ENCODE assay signal across 30 cellular contexts in genomic region chr10:51501396-51501795, GRCh38.
A peak's percentile ranks its signal among the peaks of the same experiment; 100 is the strongest.
DNase-seq lines count a peak whose midpoint lies in the region; ATAC-seq and TF ChIP-seq lines count a peak whose summit lies in the region.
"Had no signal": no experiment of that assay in that cellular context is flagged by ENCODE, and none has a peak within 500 bp of the region (broad histone marks: within the 10 kb centered on the region; RNA-seq: fewer than 3 reads in every experiment).

No MANE protein-coding gene starts in this region.

- H3K27me3 ChIP-seq in BJ (ENCODE audit: control insufficient read depth, insufficient read depth, low read length) (no peaks in the 10 kb centered on the region), MG63 (no peaks in the 10 kb centered on the region), fibroblast of lung (ENCODE audit: control insufficient read depth, insufficient read depth, low read length) (no peaks in the 10 kb centered on the region)
- H3K27me3 ChIP-seq: foreskin keratinocyte had no signal

- no peak overlapping the region for H3K4me3 ChIP-seq in BJ (ENCODE audit: low read depth, low read length)
- H3K4me3 ChIP-seq in MG63 = no peak overlapping the region
- no peak overlapping the region for H3K4me3 ChIP-seq in fibroblast of lung (replicated peaks in 1 of 4; ENCODE audit: control extremely low read depth in 1 of 4, insufficient read depth in 1 of 4, low read depth in 3 of 4, low read length in 4 of 4)
- H3K4me3 ChIP-seq: lower lobe of right lung, PC-9, psoas muscle had no signal

- H3K36me3 Mint-ChIP-seq in activated T-cell treated with anti-CD3 and anti-CD28 coated beads, Interleukin-2, amount 50 U/mL, for 4 hours (ENCODE audit: insufficient read depth) = no peaks in the 10 kb centered on the region
- H3K36me3 Mint-ChIP-seq: activated naive CD4-positive, alpha-beta T cell treated with anti-CD3 and anti-CD28 coated beads, Interleukin-2, amount 50 U/mL, for 24 hours; natural killer cell treated with Interleukin-12 subunit alpha and Interleukin-12 subunit beta and Interleukin-15 and Interleukin-18, amount 100 ng/mL, for 72 hours; stimulated activated naive B cell treated with anti-CD40 and anti-IgM and Interleukin-4, amounts not matched to agents 10 μg/mL and 1 μg/mL and 100 μg/mL, for 72 hours had no signal

- no peaks in the 10 kb centered on the region for H3K9me3 Mint-ChIP-seq in activated T-cell treated with anti-CD3 and anti-CD28 coated beads, Interleukin-2, amount 50 U/mL, for 4 hours
- H3K9me3 Mint-ChIP-seq: activated T-helper 17 cell treated with anti-CD3 and anti-CD28 coated beads, Interleukin-2, amount 50 U/mL, for 72 hours had no signal

- H3K27me3 Mint-ChIP-seq in activated T-cell treated with anti-CD3 and anti-CD28 coated beads, Interleukin-2, amount 50 U/mL, for 4 hours (ENCODE audit: low read depth) = no peaks in the 10 kb centered on the region
- H3K27me3 Mint-ChIP-seq: activated naive CD4-positive, alpha-beta T cell treated with anti-CD3 and anti-CD28 coated beads, Interleukin-2, amount 50 U/mL, for 24 hours; activated T-helper 17 cell treated with anti-CD3 and anti-CD28 coated beads, Interleukin-2, amount 50 U/mL, for 72 hours; natural killer cell treated with Interleukin-12 subunit alpha and Interleukin-12 subunit beta and Interleukin-15 and Interleukin-18, amount 100 ng/mL, for 72 hours; stimulated activated naive B cell treated with anti-CD40 and anti-IgM and Interleukin-4, amounts not matched to agents 10 μg/mL and 1 μg/mL and 100 μg/mL, for 72 hours had no signal

- H3K79me2 ChIP-seq in fibroblast of lung (ENCODE audit: control insufficient read depth, insufficient read depth, low read length) = no peaks in the 10 kb centered on the region

- no peak for ATAC-seq in activated T-cell treated with anti-CD3 and anti-CD28 coated beads, Interleukin-2, amount 50 U/mL, for 4 hours
- ATAC-seq in HG03196 (IDR thresholded peaks at IDR 0.05; ENCODE audit: unreplicated experiment) = no peak
- ATAC-seq: activated CD8-positive, alpha-beta T cell treated with anti-CD3 and anti-CD28 coated beads, Interleukin-2, amount 10 ng/mL, durations not matched to agents 7 days and 5 days; activated T-helper 17 cell treated with anti-CD3 and anti-CD28 coated beads, Interleukin-2, amount 50 U/mL, for 72 hours; foreskin keratinocyte; lower lobe of right lung; natural killer cell treated with Interleukin-12 subunit alpha and Interleukin-12 subunit beta and Interleukin-15 and Interleukin-18, amount 100 ng/mL, for 72 hours; stimulated activated naive B cell treated with anti-CD40 and anti-IgM and Interleukin-4, amounts not matched to agents 10 μg/mL and 1 μg/mL and 100 μg/mL, for 72 hours had no signal

- H2AFZ ChIP-seq in fibroblast of lung (ENCODE audit: low read length) = no peak overlapping the region
- H2AFZ ChIP-seq: PC-9 had no signal

- CTCF ChIA-PET in BJ (lab: Yijun Ruan, JAX) = interaction anchor here (0.6 kb wide), 1 partner anchor 491 kb away, joined by 3 read pairs; no protein-coding TSS in a partner anchor

- TF ChIP-seq CTCF in BJ (IDR thresholded peaks at IDR 0.05; ENCODE audit: insufficient read depth, low read depth, low read length) (no peak), fibroblast of lung (conservative IDR thresholded peaks at IDR 0.05 in 1 of 2, IDR thresholded peaks at IDR 0.05 in 1 of 2; ENCODE audit: low read depth in 1 of 2, low read length in 2 of 2) (no peak)

- no peak overlapping the region for H3K4me2 ChIP-seq in fibroblast of lung (ENCODE audit: extremely low read depth, insufficient read depth, low read length)
- H3K4me2 ChIP-seq: PC-9 had no signal

- H3K9me3 ChIP-seq in MG63 (no peaks in the 10 kb centered on the region), fibroblast of lung (ENCODE audit: control insufficient read depth, insufficient read depth, low read depth, low read length) (no peaks in the 10 kb centered on the region)
- H3K9me3 ChIP-seq: lower lobe of right lung, psoas muscle had no signal

- POLR2A ChIA-PET in BJ (lab: Charles Lee) = no interaction called here

- H4K20me1 ChIP-seq in fibroblast of lung (ENCODE audit: control insufficient read depth, extremely low read depth, insufficient read depth, low read length) = no peaks in the 10 kb centered on the region

- no peak overlapping the region for H3K9ac ChIP-seq in fibroblast of lung (ENCODE audit: insufficient read depth, low read length)

- H3K36me3 ChIP-seq in BJ (ENCODE audit: control insufficient read depth, insufficient read depth, low read length) (no peaks in the 10 kb centered on the region), MG63 (no peaks in the 10 kb centered on the region), fibroblast of lung (ENCODE audit: control insufficient read depth, insufficient read depth, low read length) (no peaks in the 10 kb centered on the region)
- H3K36me3 ChIP-seq: lower lobe of right lung had no signal

- no peaks in the 10 kb centered on the region for H3K4me1 ChIP-seq in fibroblast of lung (ENCODE audit: control insufficient read depth, extremely low read depth, insufficient read depth, low read length)
- H3K4me1 ChIP-seq: foreskin keratinocyte, lower lobe of right lung had no signal

- DNase-seq in BJ (ENCODE audit: low read depth) (peak; percentile 9), MG63 (peak; percentile 66), fibroblast of lung (ENCODE audit: low read depth in 2 of 2) (peak; percentile 1 to 60), putamen (ENCODE audit: low spot score) (peak; percentile 0)
- DNase-seq in activated T-cell treated with anti-CD3 and anti-CD28 coated beads, Interleukin-2, amount 50 U/mL, for 4 hours = no peak
- no peak for DNase-seq in stimulated activated CD8-positive, alpha-beta memory T cell treated with anti-CD3 and anti-CD28 coated beads, Interleukin-4, amount 100 ng/mL, for 48 hours
- DNase-seq in stimulated activated CD4-positive, alpha-beta T cell treated with anti-CD3 and anti-CD28 coated beads, Interleukin-2, amount 100 ng/mL, for 24 hours = no peak
- DNase-seq: activated CD4-positive, alpha-beta T cell treated with anti-CD3 and anti-CD28 coated beads for 4 hours; activated CD8-positive, alpha-beta T cell treated with anti-CD3 and anti-CD28 coated beads, Interleukin-2, amount 10 ng/mL, durations not matched to agents 7 days and 5 days; DMS79 treated with DMSO at 0.1 percent for 48 hours; foreskin keratinocyte; H7; KBM-7; kidney glomerular epithelial cell; lower lobe of right lung; NCI-H1105; NCI-H2029; NCI-H526 treated with DMSO at 0.1 percent for 48 hours; occipital lobe; PC-9; psoas muscle; SHP77 treated with DMSO at 0.1 percent for 48 hours; stimulated activated naive B cell treated with anti-CD40 and anti-IgM and Interleukin-4, amounts not matched to agents 10 μg/mL and 1 μg/mL and 100 μg/mL, for 72 hours; SW 1271; T-helper 9 cell had no signal

- H3K4me3 Mint-ChIP-seq in activated T-cell treated with anti-CD3 and anti-CD28 coated beads, Interleukin-2, amount 50 U/mL, for 4 hours = no peak overlapping the region
- H3K4me3 Mint-ChIP-seq: activated CD8-positive, alpha-beta T cell treated with anti-CD3 and anti-CD28 coated beads, Interleukin-2, amount 10 ng/mL, durations not matched to agents 7 days and 5 days; activated naive CD4-positive, alpha-beta T cell treated with anti-CD3 and anti-CD28 coated beads, Interleukin-2, amount 50 U/mL, for 24 hours; activated T-helper 17 cell treated with anti-CD3 and anti-CD28 coated beads, Interleukin-2, amount 50 U/mL, for 72 hours; natural killer cell treated with Interleukin-12 subunit alpha and Interleukin-12 subunit beta and Interleukin-15 and Interleukin-18, amount 100 ng/mL, for 72 hours; stimulated activated naive B cell treated with anti-CD40 and anti-IgM and Interleukin-4, amounts not matched to agents 10 μg/mL and 1 μg/mL and 100 μg/mL, for 72 hours had no signal

- H3K27ac ChIP-seq in fibroblast of lung (ENCODE audit: insufficient read depth, low read length) = no peak overlapping the region
- H3K27ac ChIP-seq: foreskin keratinocyte, lower lobe of right lung, PC-9, VCaP had no signal

- H3K4me1 Mint-ChIP-seq in activated T-cell treated with anti-CD3 and anti-CD28 coated beads, Interleukin-2, amount 50 U/mL, for 4 hours (ENCODE audit: low read depth) = no peaks in the 10 kb centered on the region
- H3K4me1 Mint-ChIP-seq: activated naive CD4-positive, alpha-beta T cell treated with anti-CD3 and anti-CD28 coated beads, Interleukin-2, amount 50 U/mL, for 24 hours; activated T-helper 17 cell treated with anti-CD3 and anti-CD28 coated beads, Interleukin-2, amount 50 U/mL, for 72 hours; stimulated activated naive B cell treated with anti-CD40 and anti-IgM and Interleukin-4, amounts not matched to agents 10 μg/mL and 1 μg/mL and 100 μg/mL, for 72 hours had no signal

Comparison
In these comparisons a context has a peak if more than half of its experiments do, and no peak if none do; other contexts are left out.
1. DNase-seq: peak in BJ (single experiment), MG63 (single experiment), fibroblast of lung (2 of 2) and putamen (single experiment); none in activated T-cell treated with anti-CD3 and anti-CD28 coated beads, Interleukin-2, amount 50 U/mL, for 4 hours (single experiment), stimulated activated CD8-positive, alpha-beta memory T cell treated with anti-CD3 and anti-CD28 coated beads, Interleukin-4, amount 100 ng/mL, for 48 hours (single experiment) and stimulated activated CD4-positive, alpha-beta T cell treated with anti-CD3 and anti-CD28 coated beads, Interleukin-2, amount 100 ng/mL, for 24 hours (0 of 2).